1 cellular context compared by ENCODE assay signal in the genomic region with DNA sequence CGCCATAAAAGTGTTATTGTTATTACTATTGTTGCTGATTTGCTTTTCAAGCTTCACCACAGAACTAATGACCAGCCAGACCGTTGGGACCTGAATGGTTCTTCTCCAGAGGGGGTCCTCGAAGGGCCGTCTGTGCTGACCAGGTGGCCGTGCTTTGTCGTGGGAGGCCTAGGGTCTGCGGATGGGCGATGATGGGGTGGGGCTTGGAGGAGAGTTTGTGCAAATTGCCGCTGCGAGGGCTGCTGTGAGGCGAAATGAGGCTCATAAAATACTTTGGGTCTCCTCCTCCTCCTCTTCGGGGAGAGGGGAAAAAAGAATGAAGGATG.
TF ChIP-seq lines count a peak whose summit lies in the region.

No MANE protein-coding gene starts in this region.

TF ChIP-seq in A549, 52 proteins besides CTCF, POLR2A, EP300 and RAD21:
- TF ChIP-seq, protein P1, sequence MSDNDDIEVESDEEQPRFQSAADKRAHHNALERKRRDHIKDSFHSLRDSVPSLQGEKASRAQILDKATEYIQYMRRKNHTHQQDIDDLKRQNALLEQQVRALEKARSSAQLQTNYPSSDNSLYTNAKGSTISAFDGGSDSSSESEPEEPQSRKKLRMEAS (IDR thresholded peaks at IDR 0.05), result 0 out of 2 replicates have a peak, but pooled peaks have one; percentile 0
- TF ChIP-seq FOSL2 (IDR thresholded peaks at IDR 0.05) (no peak), FOSL2 (CRISPR knock-in tag; IDR thresholded peaks at IDR 0.05) (no peak), HDAC2 (IDR thresholded peaks at IDR 0.05) (no peak)
- TF ChIP-seq, protein P2, sequence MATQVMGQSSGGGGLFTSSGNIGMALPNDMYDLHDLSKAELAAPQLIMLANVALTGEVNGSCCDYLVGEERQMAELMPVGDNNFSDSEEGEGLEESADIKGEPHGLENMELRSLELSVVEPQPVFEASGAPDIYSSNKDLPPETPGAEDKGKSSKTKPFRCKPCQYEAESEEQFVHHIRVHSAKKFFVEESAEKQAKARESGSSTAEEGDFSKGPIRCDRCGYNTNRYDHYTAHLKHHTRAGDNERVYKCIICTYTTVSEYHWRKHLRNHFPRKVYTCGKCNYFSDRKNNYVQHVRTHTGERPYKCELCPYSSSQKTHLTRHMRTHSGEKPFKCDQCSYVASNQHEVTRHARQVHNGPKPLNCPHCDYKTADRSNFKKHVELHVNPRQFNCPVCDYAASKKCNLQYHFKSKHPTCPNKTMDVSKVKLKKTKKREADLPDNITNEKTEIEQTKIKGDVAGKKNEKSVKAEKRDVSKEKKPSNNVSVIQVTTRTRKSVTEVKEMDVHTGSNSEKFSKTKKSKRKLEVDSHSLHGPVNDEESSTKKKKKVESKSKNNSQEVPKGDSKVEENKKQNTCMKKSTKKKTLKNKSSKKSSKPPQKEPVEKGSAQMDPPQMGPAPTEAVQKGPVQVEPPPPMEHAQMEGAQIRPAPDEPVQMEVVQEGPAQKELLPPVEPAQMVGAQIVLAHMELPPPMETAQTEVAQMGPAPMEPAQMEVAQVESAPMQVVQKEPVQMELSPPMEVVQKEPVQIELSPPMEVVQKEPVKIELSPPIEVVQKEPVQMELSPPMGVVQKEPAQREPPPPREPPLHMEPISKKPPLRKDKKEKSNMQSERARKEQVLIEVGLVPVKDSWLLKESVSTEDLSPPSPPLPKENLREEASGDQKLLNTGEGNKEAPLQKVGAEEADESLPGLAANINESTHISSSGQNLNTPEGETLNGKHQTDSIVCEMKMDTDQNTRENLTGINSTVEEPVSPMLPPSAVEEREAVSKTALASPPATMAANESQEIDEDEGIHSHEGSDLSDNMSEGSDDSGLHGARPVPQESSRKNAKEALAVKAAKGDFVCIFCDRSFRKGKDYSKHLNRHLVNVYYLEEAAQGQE (IDR thresholded peaks at IDR 0.05), result peak; percentile 58; the same call in 1 of the 2 replicates
